ENCODE assay signal across 8 cellular contexts in genomic region chr9:93955356-93956182, GRCh38. TPM values are rescaled to one million over a fixed set of nuclear protein-coding genes. Genes with fewer than 3 reads are reported as not detected.
A peak's percentile ranks its signal among the peaks of the same experiment; 100 is the strongest.
DNase-seq lines count a peak whose midpoint lies in the region; ATAC-seq lines count a peak whose summit lies in the region.

No MANE protein-coding gene starts in this region.

- H3K4me2 ChIP-seq in mesendoderm (ENCODE audit: low read length): peak overlapping the region; percentile 53

- peak overlapping the region; percentile 25 for H3K9ac ChIP-seq in mesendoderm (ENCODE audit: low read length)

- no peak overlapping the region for H2BK15ac ChIP-seq in mesendoderm (replicated peaks; ENCODE audit: low read depth)

- peak; percentile 17 to 32 for ATAC-seq in activated T-cell treated with anti-CD3 and anti-CD28 coated beads, Interleukin-2, amount 50 U/mL, for 4 hours
- ATAC-seq in HG03196 (IDR thresholded peaks at IDR 0.05; ENCODE audit: unreplicated experiment) (no peak), GM21825 (IDR thresholded peaks at IDR 0.05; ENCODE audit: unreplicated experiment) (no peak)

- H3K4me3 Mint-ChIP-seq in activated T-cell treated with anti-CD3 and anti-CD28 coated beads, Interleukin-2, amount 50 U/mL, for 4 hours: peak overlapping the region; percentile 70

- H3K56ac ChIP-seq in mesendoderm (ENCODE audit: low read length): peak overlapping the region; percentile 86

- H3K4me3 ChIP-seq in ACC112 (ENCODE audit: low read depth, low read length) (peak overlapping the region; percentile 70), mesendoderm (ENCODE audit: low read length) (peak overlapping the region; percentile 8)

- H3K18ac ChIP-seq in mesendoderm (ENCODE audit: low read length): no peak overlapping the region

- H3K27me3 Mint-ChIP-seq in activated T-cell treated with anti-CD3 and anti-CD28 coated beads, Interleukin-2, amount 50 U/mL, for 4 hours (ENCODE audit: low read depth): peaks cover 71% of the 10 kb centered on the region

- no peaks in the 10 kb centered on the region for H3K36me3 Mint-ChIP-seq in activated T-cell treated with anti-CD3 and anti-CD28 coated beads, Interleukin-2, amount 50 U/mL, for 4 hours (ENCODE audit: insufficient read depth)

- no peak overlapping the region for H4K8ac ChIP-seq in mesendoderm (ENCODE audit: low read depth, low read length)

- H3K79me2 ChIP-seq in ACC112 (ENCODE audit: control insufficient read depth, insufficient read depth, low read length, unreplicated experiment) (no peaks in the 10 kb centered on the region), mesendoderm (ENCODE audit: control insufficient read depth, insufficient read depth, low read length) (no peaks in the 10 kb centered on the region)

- peaks cover 50% of the 10 kb centered on the region for H3K27me3 ChIP-seq in ACC112 (ENCODE audit: insufficient read depth, low read length)
- H3K27me3 ChIP-seq in mesendoderm (ENCODE audit: insufficient read depth, low read length, poor library complexity): peaks cover 74% of the 10 kb centered on the region

- DNase-seq in NCI-H1092 (lab: John Stamatoyannopoulos, UW): peak; percentile 77
- DNase-seq in activated T-cell treated with anti-CD3 and anti-CD28 coated beads, Interleukin-2, amount 50 U/mL, for 4 hours: no peak
- peak; percentile 75 for DNase-seq in mesendoderm
- DNase-seq in DMS153 (lab: John Stamatoyannopoulos, UW): no peak
- DNase-seq in HPDE6-E6E7 (ENCODE audit: extremely low spot score): no peak

- no CpG with 5 or more reads among the region's 57 CpGs for WGBS in mesendoderm (ENCODE audit: extremely low coverage, insufficient coverage, low lambda C conversion rate)

- H2BK5ac ChIP-seq in mesendoderm (ENCODE audit: low read length): no peak overlapping the region

- H3K27ac ChIP-seq in ACC112 (ENCODE audit: low read depth, low read length): no peak overlapping the region
- no peak overlapping the region for H3K27ac ChIP-seq in mesendoderm (ENCODE audit: low read depth, low read length)

- no peak overlapping the region for H2AK5ac ChIP-seq in mesendoderm (ENCODE audit: low read length)

- no peak overlapping the region for H4K5ac ChIP-seq in mesendoderm (ENCODE audit: low read length)

- peaks cover 48% of the 10 kb centered on the region for H3K4me1 Mint-ChIP-seq in activated T-cell treated with anti-CD3 and anti-CD28 coated beads, Interleukin-2, amount 50 U/mL, for 4 hours (ENCODE audit: low read depth)

- no peak overlapping the region for H3K4ac ChIP-seq in mesendoderm (ENCODE audit: low read depth, low read length)

- H3K4me1 ChIP-seq in ACC112 (ENCODE audit: control insufficient read depth, insufficient read depth, low read length, unreplicated experiment) (peaks cover 7% of the 10 kb centered on the region), mesendoderm (ENCODE audit: control insufficient read depth, low read depth, low read length) (peaks cover 6% of the 10 kb centered on the region)

- no peaks in the 10 kb centered on the region for H3K9me3 Mint-ChIP-seq in activated T-cell treated with anti-CD3 and anti-CD28 coated beads, Interleukin-2, amount 50 U/mL, for 4 hours

- no peak overlapping the region for H2BK120ac ChIP-seq in mesendoderm (ENCODE audit: low read depth, low read length)

- H3K23ac ChIP-seq in mesendoderm (ENCODE audit: low read length): peak overlapping the region; percentile 94

- H3K79me1 ChIP-seq in mesendoderm (ENCODE audit: low read length): no peaks in the 10 kb centered on the region

- H3K36me3 ChIP-seq in ACC112 (ENCODE audit: insufficient read depth, low read length): no peaks in the 10 kb centered on the region
- H3K36me3 ChIP-seq in mesendoderm (ENCODE audit: control insufficient read depth, insufficient read depth, low read length): no peaks in the 10 kb centered on the region

- H2AFZ ChIP-seq in ACC112 (ENCODE audit: low read length, unreplicated experiment): peak overlapping the region; percentile 10

RNA-seq across cellular contexts. Expression of gene BARX1, which starts 0.4 kb away (rescaled TPM):
- not detected for total RNA-seq in activated T-cell treated with anti-CD3 and anti-CD28 coated beads, Interleukin-2, amount 50 U/mL, for 4 hours
- 4.1 TPM for polyA plus RNA-seq in mesendoderm (2013, experiment 1 of 2)
- polyA plus RNA-seq in mesendoderm (2013, experiment 2 of 2): 3.7 TPM

Comparison
In these comparisons a context has a peak if more than half of its experiments do, and no peak if none do; other contexts are left out.
1. DNase-seq: peak in NCI-H1092 (single experiment) and mesendoderm (single experiment); none in activated T-cell treated with anti-CD3 and anti-CD28 coated beads, Interleukin-2, amount 50 U/mL, for 4 hours (single experiment), DMS153 (single experiment) and HPDE6-E6E7 (single experiment).
2. ATAC-seq: peak in activated T-cell treated with anti-CD3 and anti-CD28 coated beads, Interleukin-2, amount 50 U/mL, for 4 hours (2 of 2); none in HG03196 (single experiment) and GM21825 (single experiment).